18 cellular contexts compared by ENCODE assay signal in genomic region chr21:24470852-24471251, GRCh38.
"Had no signal": no experiment of that assay in that cellular context is flagged by ENCODE, and none has a peak within 500 bp of the region (broad histone marks: within the 10 kb centered on the region; RNA-seq: fewer than 3 reads in every experiment).

No MANE protein-coding gene starts in this region.

- FAIRE-seq: islet of Langerhans had no signal

- H3K27ac Mint-ChIP-seq: activated CD4-positive, alpha-beta memory T cell treated with anti-CD3 and anti-CD28 coated beads for 36 hours; activated naive CD8-positive, alpha-beta T cell treated with anti-CD3 and anti-CD28 coated beads, Interleukin-2, amount 10 ng/mL, durations not matched to agents 7 days and 5 days; endodermal cell; stimulated activated naive CD8-positive, alpha-beta T cell treated with anti-CD3 and anti-CD28 coated beads, Interleukin-15, amount 100 ng/mL, for 72 hours had no signal

- H3K27me3 Mint-ChIP-seq: activated CD4-positive, alpha-beta memory T cell treated with anti-CD3 and anti-CD28 coated beads for 36 hours; activated naive CD8-positive, alpha-beta T cell treated with anti-CD3 and anti-CD28 coated beads, Interleukin-2, amount 10 ng/mL, durations not matched to agents 7 days and 5 days; stimulated activated naive CD8-positive, alpha-beta T cell treated with anti-CD3 and anti-CD28 coated beads, Interleukin-15, amount 100 ng/mL, for 72 hours had no signal

- ATAC-seq: gastrocnemius medialis; right cardiac atrium; stimulated activated naive CD8-positive, alpha-beta T cell treated with anti-CD3 and anti-CD28 coated beads, Interleukin-15, amount 100 ng/mL, for 72 hours had no signal

- H3K9me3 Mint-ChIP-seq: activated naive CD8-positive, alpha-beta T cell treated with anti-CD3 and anti-CD28 coated beads, Interleukin-2, amount 10 ng/mL, durations not matched to agents 7 days and 5 days had no signal

- H3K4me3 Mint-ChIP-seq: activated CD4-positive, alpha-beta memory T cell treated with anti-CD3 and anti-CD28 coated beads for 36 hours; activated naive CD8-positive, alpha-beta T cell treated with anti-CD3 and anti-CD28 coated beads, Interleukin-2, amount 10 ng/mL, durations not matched to agents 7 days and 5 days; endodermal cell; stimulated activated naive CD8-positive, alpha-beta T cell treated with anti-CD3 and anti-CD28 coated beads, Interleukin-15, amount 100 ng/mL, for 72 hours had no signal

- H3K4me1 Mint-ChIP-seq: activated naive CD8-positive, alpha-beta T cell treated with anti-CD3 and anti-CD28 coated beads, Interleukin-2, amount 10 ng/mL, durations not matched to agents 7 days and 5 days; endodermal cell; stimulated activated naive CD8-positive, alpha-beta T cell treated with anti-CD3 and anti-CD28 coated beads, Interleukin-15, amount 100 ng/mL, for 72 hours had no signal

- DNase-seq: activated CD4-positive, alpha-beta memory T cell treated with anti-CD3 and anti-CD28 coated beads for 36 hours; activated CD4-positive, alpha-beta T cell treated with anti-CD3 and anti-CD28 coated beads for 48 hours; activated naive CD4-positive, alpha-beta T cell treated with Interleukin-2 at 50 U/mL for 16 hours; activated naive CD8-positive, alpha-beta T cell treated with anti-CD3 and anti-CD28 coated beads, Interleukin-2, amount 10 ng/mL, durations not matched to agents 7 days and 5 days; activated T-cell treated with anti-CD3 and anti-CD28 coated beads, Interleukin-2, amount 50 U/mL, for 48 hours; amniotic stem cell; cortex of kidney; endodermal cell; esophagus squamous epithelium; gastrocnemius medialis; head of caudate nucleus; hypothalamus; nucleus accumbens; right cardiac atrium; stimulated activated CD4-positive, alpha-beta T cell treated with anti-CD3 and anti-CD28 coated beads, Interleukin-4, amount 100 ng/mL, for 24 hours; stimulated activated naive CD8-positive, alpha-beta T cell treated with anti-CD3 and anti-CD28 coated beads, Interleukin-15, amount 100 ng/mL, for 72 hours; tibial artery had no signal

- H3K36me3 Mint-ChIP-seq: activated CD4-positive, alpha-beta memory T cell treated with anti-CD3 and anti-CD28 coated beads for 36 hours; activated naive CD8-positive, alpha-beta T cell treated with anti-CD3 and anti-CD28 coated beads, Interleukin-2, amount 10 ng/mL, durations not matched to agents 7 days and 5 days had no signal
